In the genomic region with DNA sequence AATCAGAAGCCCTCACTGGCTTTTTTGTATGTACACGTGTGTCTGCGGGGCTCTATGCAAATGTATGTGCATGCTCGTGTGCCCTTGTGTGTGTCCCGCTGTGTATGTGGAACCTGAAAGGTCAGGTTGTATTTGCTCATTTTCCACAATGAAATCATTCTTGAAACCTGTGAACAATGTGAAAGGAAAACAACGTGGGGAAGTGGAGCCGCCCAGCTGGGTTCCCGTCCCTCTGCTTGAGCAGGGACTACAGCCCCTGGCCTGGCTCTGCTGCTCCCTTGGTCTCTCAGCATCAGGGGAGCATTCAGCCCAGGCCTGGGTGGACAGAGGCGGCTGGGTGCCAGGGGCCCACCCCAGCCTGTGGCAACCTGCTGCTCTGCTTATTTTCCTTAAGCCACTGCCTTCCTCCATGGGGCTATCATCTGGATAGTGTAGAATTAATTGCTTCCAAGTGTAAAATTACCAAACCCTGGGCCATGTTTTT, we compare ENCODE assay signal across 9 cellular contexts. TPM values are rescaled to one million over a fixed set of nuclear protein-coding genes. Genes with fewer than 3 reads are reported as not detected.
DNase-seq lines count a peak whose midpoint lies in the region; ATAC-seq and TF ChIP-seq lines count a peak whose summit lies in the region.
"Had no signal": no experiment of that assay in that cellular context is flagged by ENCODE, and none has a peak within 500 bp of the region (broad histone marks: within the 10 kb centered on the region; RNA-seq: fewer than 3 reads in every experiment).

No MANE protein-coding gene starts in this region.

- ATAC-seq in activated CD8-positive, alpha-beta memory T cell treated with anti-CD3 and anti-CD28 coated beads, Interleukin-2, amount 10 ng/mL, durations not matched to agents 7 days and 5 days: peak; percentile 7
- peak; percentile 44 for ATAC-seq in gastroesophageal sphincter

- H3K27ac ChIP-seq in gastroesophageal sphincter (peak overlapping the region in 3 of 4 donors; percentile 17 to 66 (median 55)), suprapubic skin (peak overlapping the region; percentile 74)

- H3K4me1 Mint-ChIP-seq in activated CD8-positive, alpha-beta memory T cell treated with anti-CD3 and anti-CD28 coated beads, Interleukin-2, amount 10 ng/mL, durations not matched to agents 7 days and 5 days: peaks cover 57% of the 10 kb centered on the region

- no peaks in the 10 kb centered on the region for H3K27me3 ChIP-seq in MG63
- no peaks in the 10 kb centered on the region for H3K27me3 ChIP-seq in gastroesophageal sphincter
- H3K27me3 ChIP-seq in suprapubic skin: no peaks in the 10 kb centered on the region
- no peaks in the 10 kb centered on the region for H3K27me3 ChIP-seq in BE2C

- no peaks in the 10 kb centered on the region for H3K9me3 Mint-ChIP-seq in activated CD8-positive, alpha-beta memory T cell treated with anti-CD3 and anti-CD28 coated beads, Interleukin-2, amount 10 ng/mL, durations not matched to agents 7 days and 5 days (ENCODE audit: low read depth)

- H3K36me3 Mint-ChIP-seq in activated CD8-positive, alpha-beta memory T cell treated with anti-CD3 and anti-CD28 coated beads, Interleukin-2, amount 10 ng/mL, durations not matched to agents 7 days and 5 days: no peaks in the 10 kb centered on the region

- TF ChIP-seq CTCF in gastroesophageal sphincter (IDR thresholded peaks at IDR 0.05): no peak
- TF ChIP-seq CTCF in suprapubic skin (IDR thresholded peaks at IDR 0.05): no peak
- TF ChIP-seq CTCF in BE2C (IDR thresholded peaks at IDR 0.05; ENCODE audit: low read depth, low read length): no peak

- H3K27me3 Mint-ChIP-seq in activated CD8-positive, alpha-beta memory T cell treated with anti-CD3 and anti-CD28 coated beads, Interleukin-2, amount 10 ng/mL, durations not matched to agents 7 days and 5 days: no peaks in the 10 kb centered on the region

- 60 to 69% methylated on average over 7 of the region's 8 CpGs for WGBS in gastroesophageal sphincter (ENCODE audit: low coverage in 1 of 2), 2 donors
- 75% methylated on average over 8 of the region's 8 CpGs for WGBS in suprapubic skin

- H3K4me1 ChIP-seq in gastroesophageal sphincter (no peaks in the 10 kb centered on the region), suprapubic skin (peaks cover 12% of the 10 kb centered on the region), BE2C (no peaks in the 10 kb centered on the region)

- peak overlapping the region; percentile 51 for H3K4me3 Mint-ChIP-seq in activated CD8-positive, alpha-beta memory T cell treated with anti-CD3 and anti-CD28 coated beads, Interleukin-2, amount 10 ng/mL, durations not matched to agents 7 days and 5 days

- H3K9me3 ChIP-seq in MG63 (no peaks in the 10 kb centered on the region), gastroesophageal sphincter (no peaks in the 10 kb centered on the region), suprapubic skin (no peaks in the 10 kb centered on the region), BE2C (no peaks in the 10 kb centered on the region)

- peak overlapping the region; percentile 86 for H3K27ac Mint-ChIP-seq in activated CD8-positive, alpha-beta memory T cell treated with anti-CD3 and anti-CD28 coated beads, Interleukin-2, amount 10 ng/mL, durations not matched to agents 7 days and 5 days

- no peak for TF ChIP-seq EP300 in gastroesophageal sphincter (IDR thresholded peaks at IDR 0.05)
- no peak for TF ChIP-seq EP300 in suprapubic skin (IDR thresholded peaks at IDR 0.05)

- TF ChIP-seq POLR2A in gastroesophageal sphincter (IDR thresholded peaks at IDR 0.05): no peak
- no peak for TF ChIP-seq POLR2A in suprapubic skin (IDR thresholded peaks at IDR 0.05)

- H3K4me3 ChIP-seq in MG63 (no peak overlapping the region), gastroesophageal sphincter (no peak overlapping the region), suprapubic skin (no peak overlapping the region), BE2C (ENCODE audit: low read depth, low read length) (no peak overlapping the region)

- peak; percentile 55 for DNase-seq in activated CD8-positive, alpha-beta memory T cell treated with anti-CD3 and anti-CD28 coated beads, Interleukin-2, amount 10 ng/mL, durations not matched to agents 7 days and 5 days
- no peak for DNase-seq in activated CD8-positive, alpha-beta memory T cell treated with anti-CD3 and anti-CD28 coated beads, Interleukin-2, amount 50 U/mL, for 4 hours
- peak; percentile 23 for DNase-seq in MG63
- DNase-seq in suprapubic skin (ENCODE audit: low spot score in 2 of 2): no peak
- no peak for DNase-seq in LoVo (ENCODE audit: low spot score)
- no peak for DNase-seq in OCI-M2 (lab: John Stamatoyannopoulos, UW; ENCODE audit: unreplicated experiment)
- DNase-seq in BE2C: no peak

- CTCF ChIA-PET in activated CD8-positive, alpha-beta memory T cell treated with anti-CD3 and anti-CD28 coated beads, Interleukin-2, amount 10 ng/mL, durations not matched to agents 7 days and 5 days (lab: Charles Lee): interaction anchor here (1.2 to 4.3 kb wide), 10 partner anchors 9 to 251 kb away, joined by 3 to 20 read pairs (median 6); partner anchors contain the start of gene SMIM33

- no peaks in the 10 kb centered on the region for H3K36me3 ChIP-seq in MG63
- H3K36me3 ChIP-seq in gastroesophageal sphincter: no peaks in the 10 kb centered on the region
- no peaks in the 10 kb centered on the region for H3K36me3 ChIP-seq in suprapubic skin
- H3K36me3 ChIP-seq in BE2C: no peaks in the 10 kb centered on the region

RNA-seq across cellular contexts. Expression of gene ECSCR, which starts 3.0 kb away (rescaled TPM):
- total RNA-seq in activated CD8-positive, alpha-beta memory T cell treated with anti-CD3 and anti-CD28 coated beads, Interleukin-2, amount 10 ng/mL, durations not matched to agents 7 days and 5 days: under 1 TPM; 0.28 to 0.29 TPM
- 0.63 and 0.74 TPM in 2 replicates for total RNA-seq in MG63 (2014; rRNA removed; shearing (Covaris generic); ENCODE audit: low replicate concordance)
- total RNA-seq in gastroesophageal sphincter (10 to 100 TPM in 3 of 4 donors, 1 to 10 TPM in 1; 7.6 to 34.9 (median 21.8) TPM), suprapubic skin (10 to 100 TPM in 2 of 4 donors, 1 to 10 TPM in 2; 4.2 to 16.6 (median 9.4) TPM)
- 1.0 TPM for polyA plus RNA-seq in BE2C (2012; ENCODE audit: insufficient read depth, insufficient read length, low read depth)

RNA-seq across cellular contexts. Expression of gene SMIM33, which starts 11.3 kb away (rescaled TPM):
- under 1 TPM; 0.07 to 0.26 TPM for total RNA-seq in activated CD8-positive, alpha-beta memory T cell treated with anti-CD3 and anti-CD28 coated beads, Interleukin-2, amount 10 ng/mL, durations not matched to agents 7 days and 5 days
- not detected in 2 replicates for total RNA-seq in MG63 (2014; rRNA removed; shearing (Covaris generic); ENCODE audit: low replicate concordance)
- total RNA-seq in gastroesophageal sphincter: not detected
- not detected for total RNA-seq in suprapubic skin
- polyA plus RNA-seq in BE2C (2012; ENCODE audit: insufficient read depth, insufficient read length, low read depth): not detected
- polyA plus RNA-seq: BJ had no signal

RNA-seq across cellular contexts. Expression of gene DNAJC18, which starts 20.2 kb away (rescaled TPM):
- 10 to 100 TPM in 1 of 2 experiments, 1 to 10 TPM in 1; 9.2 to 25.7 TPM for total RNA-seq in activated CD8-positive, alpha-beta memory T cell treated with anti-CD3 and anti-CD28 coated beads, Interleukin-2, amount 10 ng/mL, durations not matched to agents 7 days and 5 days
- not detected in 2 replicates for total RNA-seq in MG63 (2014; rRNA removed; shearing (Covaris generic); ENCODE audit: low replicate concordance)
- total RNA-seq in gastroesophageal sphincter: 10 to 100 TPM in 3 of 4 donors, 1 to 10 TPM in 1; 7.6 to 27.7 (median 14.5) TPM
- total RNA-seq in suprapubic skin: 1 to 10 TPM; 2.2 to 7.2 (median 2.9) TPM
- 8.8 TPM for polyA plus RNA-seq in BE2C (2012; ENCODE audit: insufficient read depth, insufficient read length, low read depth)

RNA-seq across cellular contexts. Expression of gene STING1, which starts 23.1 kb away (rescaled TPM):
- total RNA-seq in activated CD8-positive, alpha-beta memory T cell treated with anti-CD3 and anti-CD28 coated beads, Interleukin-2, amount 10 ng/mL, durations not matched to agents 7 days and 5 days: 100 to 1,000 TPM; 103 to 115 TPM
- total RNA-seq in MG63 (2014; rRNA removed; shearing (Covaris generic); ENCODE audit: low replicate concordance): 45.6 and 54.5 TPM in 2 replicates
- 10 to 100 TPM; 36.3 to 63.7 (median 50.6) TPM for total RNA-seq in gastroesophageal sphincter
- total RNA-seq in suprapubic skin: 10 to 100 TPM; 11.3 to 20.3 (median 14.8) TPM
- polyA plus RNA-seq in BE2C (2012; ENCODE audit: insufficient read depth, insufficient read length, low read depth): 6.6 TPM

RNA-seq across cellular contexts. Expression of gene SPATA24, which starts 55.6 kb away (rescaled TPM):
- total RNA-seq in activated CD8-positive, alpha-beta memory T cell treated with anti-CD3 and anti-CD28 coated beads, Interleukin-2, amount 10 ng/mL, durations not matched to agents 7 days and 5 days: 1 to 10 TPM; 5.8 to 6.2 TPM
- 1.2 and 9.7 TPM in 2 replicates for total RNA-seq in MG63 (2014; rRNA removed; shearing (Covaris generic); ENCODE audit: low replicate concordance)
- 10 to 100 TPM in 2 of 4 donors, 1 to 10 TPM in 2; 1.5 to 13.5 (median 6.3) TPM for total RNA-seq in gastroesophageal sphincter
- total RNA-seq in suprapubic skin: 1 to 10 TPM in 3 of 4 donors, not detected in 1; 1.3 to 2.2 (median 1.4) TPM
- 4.8 TPM for polyA plus RNA-seq in BE2C (2012; ENCODE audit: insufficient read depth, insufficient read length, low read depth)

Comparison
In these comparisons a context has a peak if more than half of its experiments do, and no peak if none do; other contexts are left out.
1. DNase-seq: peak in activated CD8-positive, alpha-beta memory T cell treated with anti-CD3 and anti-CD28 coated beads, Interleukin-2, amount 10 ng/mL, durations not matched to agents 7 days and 5 days (single experiment) and MG63 (single experiment); none in activated CD8-positive, alpha-beta memory T cell treated with anti-CD3 and anti-CD28 coated beads, Interleukin-2, amount 50 U/mL, for 4 hours (single experiment), suprapubic skin (0 of 2), LoVo (single experiment), OCI-M2 (single experiment) and BE2C (single experiment).